8 cellular contexts compared by ENCODE assay signal in the genomic region with DNA sequence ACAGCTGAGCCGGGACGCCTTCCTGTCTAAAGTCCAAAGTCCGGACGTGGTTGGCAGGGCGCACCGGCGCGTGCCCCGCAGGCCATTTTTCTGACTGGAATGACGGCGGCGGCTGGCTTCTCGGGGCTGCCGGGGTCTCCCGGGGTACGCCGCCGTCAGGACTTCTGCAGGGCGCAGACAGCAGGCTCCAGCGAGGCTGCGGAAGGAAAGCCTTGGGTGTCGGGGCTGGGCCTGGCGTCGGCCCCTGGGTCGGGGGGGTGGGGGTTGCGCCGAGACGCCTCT. TPM values are rescaled to one million over a fixed set of nuclear protein-coding genes. Genes with fewer than 3 reads are reported as not detected.
DNase-seq lines count a peak whose midpoint lies in the region; ATAC-seq and TF ChIP-seq lines count a peak whose summit lies in the region.

No MANE protein-coding gene starts in this region.

- intact Hi-C loops in CD14-positive monocyte (cut with micrococcal nuclease), result loop anchor here (2.0 to 5.0 kb wide), 3 partner anchors 89 to 164 kb away; partner anchors contain the start of gene PNN (in 2 of the 2)
- intact Hi-C loops in activated CD4-positive, alpha-beta memory T cell treated with anti-CD3 and anti-CD28 coated beads for 36 hours (cut with micrococcal nuclease), result no loop called here

- peak overlapping the region; percentile 96 to 98 (median 97) for H3K27ac Mint-ChIP-seq in CD14-positive monocyte
- peak overlapping the region; percentile 90 for H3K27ac Mint-ChIP-seq in activated CD4-positive, alpha-beta memory T cell treated with anti-CD3 and anti-CD28 coated beads for 36 hours
- peak overlapping the region; percentile 86 for H3K27ac Mint-ChIP-seq in glutamatergic neuron (ENCODE audit: unreplicated experiment)

- H3K9me3 Mint-ChIP-seq in CD14-positive monocyte (peaks cover 0 to 13% (median 4%) of the 10 kb centered on the region in 7 donors), glutamatergic neuron (ENCODE audit: unreplicated experiment) (peaks cover 14% of the 10 kb centered on the region)
- H3K9me3 Mint-ChIP-seq in activated CD4-positive, alpha-beta memory T cell treated with anti-CD3 and anti-CD28 coated beads for 36 hours, result peaks cover 8% of the 10 kb centered on the region

- no peak overlapping the region for H2BK12ac ChIP-seq in trophoblast cell (ENCODE audit: low read length)

- H3K4me1 ChIP-seq in trophoblast cell (ENCODE audit: control insufficient read depth in 1 of 2, insufficient read depth in 2 of 2, low read length in 2 of 2), result peaks cover 0 to 5% of the 10 kb centered on the region in 2 experiments

- peak overlapping the region; percentile 90 for H4K12ac ChIP-seq in trophoblast cell (ENCODE audit: low read depth, low read length)

- H3K4me3 ChIP-seq in trophoblast cell (ENCODE audit: low read depth, low read length), result peak overlapping the region; percentile 90

- TF ChIP-seq CTCF in CD14-positive monocyte (IDR thresholded peaks at IDR 0.05), result no peak
- no peak for TF ChIP-seq CTCF in glutamatergic neuron (IDR thresholded peaks at IDR 0.05; ENCODE audit: partially characterized antibody, unreplicated experiment)

- CTCF ChIA-PET in activated CD4-positive, alpha-beta memory T cell treated with anti-CD3 and anti-CD28 coated beads for 36 hours (lab: Charles Lee), result interaction anchor here (0.6 to 1.0 kb wide), 2 partner anchors 96 to 477 kb away, joined by 3 to 4 read pairs; partner anchors contain the start of gene TRAPPC6B

- peak overlapping the region; percentile 95 for H3K27ac ChIP-seq in trophoblast cell (ENCODE audit: low read depth, low read length)

- H3K9me3 ChIP-seq in trophoblast cell (ENCODE audit: insufficient read depth, low read depth, low read length), result no peaks in the 10 kb centered on the region

- peaks cover 0 to 3% of the 10 kb centered on the region in 2 experiments for H3K36me3 ChIP-seq in trophoblast cell (ENCODE audit: control insufficient read depth in 1 of 2, insufficient read depth in 2 of 2, low read length in 2 of 2)

- peak overlapping the region; percentile 84 for H2AFZ ChIP-seq in trophoblast cell (ENCODE audit: insufficient read depth, low read length, poor library complexity)

- H3K9ac ChIP-seq in trophoblast cell (ENCODE audit: low read length), result peak overlapping the region; percentile 77

- no peaks in the 10 kb centered on the region for H3K27me3 ChIP-seq in trophoblast cell (ENCODE audit: insufficient read depth, low read length)

- H2AK5ac ChIP-seq in trophoblast cell (ENCODE audit: low read length), result no peak overlapping the region

- peak overlapping the region; percentile 86 for H3K18ac ChIP-seq in trophoblast cell (ENCODE audit: low read length)

- H3K4me3 Mint-ChIP-seq in CD14-positive monocyte (peak overlapping the region; percentile 94 to 97), glutamatergic neuron (ENCODE audit: unreplicated experiment) (peak overlapping the region; percentile 87)
- H3K4me3 Mint-ChIP-seq in activated CD4-positive, alpha-beta memory T cell treated with anti-CD3 and anti-CD28 coated beads for 36 hours, result peak overlapping the region; percentile 84

- ATAC-seq in GM19372 (IDR thresholded peaks at IDR 0.05; ENCODE audit: low read depth, unreplicated experiment) (peak; percentile 31), HG03442 (IDR thresholded peaks at IDR 0.05; ENCODE audit: unreplicated experiment) (peak; percentile 25)

- peak; percentile 47 for DNase-seq in CD14-positive monocyte (ENCODE audit: low spot score)
- DNase-seq in activated CD4-positive, alpha-beta memory T cell treated with anti-CD3 and anti-CD28 coated beads for 36 hours, result peak; percentile 55
- no peak for DNase-seq in glutamatergic neuron
- DNase-seq in trophoblast cell, result peak in 1 of 2 donors; percentile 90
- no peak for DNase-seq in NCI-H526 treated with DMSO at 0.1 percent for 48 hours (lab: John Stamatoyannopoulos, UW)
- no peak for DNase-seq in UCSD-AML1 (lab: John Stamatoyannopoulos, UW; ENCODE audit: unreplicated experiment)

- peak overlapping the region; percentile 65 for H3K4ac ChIP-seq in trophoblast cell (ENCODE audit: low read depth, low read length)

- H3K36me3 Mint-ChIP-seq in CD14-positive monocyte (peaks cover 6% of the 10 kb centered on the region in 2 donors), glutamatergic neuron (ENCODE audit: unreplicated experiment) (peaks cover 6% of the 10 kb centered on the region)
- H3K36me3 Mint-ChIP-seq in activated CD4-positive, alpha-beta memory T cell treated with anti-CD3 and anti-CD28 coated beads for 36 hours, result peaks cover 3% of the 10 kb centered on the region

- no peak overlapping the region for H3K23ac ChIP-seq in trophoblast cell (ENCODE audit: low read length)

- H3K79me1 ChIP-seq in trophoblast cell (ENCODE audit: low read length), result peaks cover 16% of the 10 kb centered on the region

- H3K14ac ChIP-seq in trophoblast cell (ENCODE audit: low read length), result peak overlapping the region; percentile 52

- peak overlapping the region; percentile 61 for H2BK120ac ChIP-seq in trophoblast cell (ENCODE audit: insufficient read depth, low read length, poor library complexity)

- peak overlapping the region; percentile 87 for H4K8ac ChIP-seq in trophoblast cell (ENCODE audit: low read depth, low read length)

- WGBS in trophoblast cell (ENCODE audit: extremely low coverage, insufficient coverage, insufficient read length), result no CpG with 5 or more reads among the region's 28 CpGs

- H2BK5ac ChIP-seq in trophoblast cell (ENCODE audit: low read depth, low read length, poor library complexity), result peak overlapping the region; percentile 87

- H3K4me2 ChIP-seq in trophoblast cell (ENCODE audit: low read length), result peak overlapping the region; percentile 66

- POLR2A ChIA-PET in activated CD4-positive, alpha-beta memory T cell treated with anti-CD3 and anti-CD28 coated beads for 36 hours (lab: Charles Lee), result interaction anchor here (1.1 to 2.9 kb wide), 7 partner anchors 35 to 166 kb away, joined by 4 to 16 read pairs (median 10); partner anchors contain the start of genes FBXO33, GEMIN2, PNN and TRAPPC6B

- peak overlapping the region; percentile 90 for H4K91ac ChIP-seq in trophoblast cell (ENCODE audit: low read depth, low read length)

- H3K79me2 ChIP-seq in trophoblast cell (ENCODE audit: control insufficient read depth, insufficient read depth, low read length, poor library complexity), result peaks cover 15% of the 10 kb centered on the region

- no peaks in the 10 kb centered on the region for H3K27me3 Mint-ChIP-seq in CD14-positive monocyte (ENCODE audit: low read depth in 3 of 3)
- no peaks in the 10 kb centered on the region for H3K27me3 Mint-ChIP-seq in activated CD4-positive, alpha-beta memory T cell treated with anti-CD3 and anti-CD28 coated beads for 36 hours
- H3K27me3 Mint-ChIP-seq in glutamatergic neuron (ENCODE audit: unreplicated experiment), result peaks cover 6% of the 10 kb centered on the region

- H3K4me1 Mint-ChIP-seq in CD14-positive monocyte, result peaks cover 48% of the 10 kb centered on the region
- H3K4me1 Mint-ChIP-seq in activated CD4-positive, alpha-beta memory T cell treated with anti-CD3 and anti-CD28 coated beads for 36 hours (ENCODE audit: low read depth), result peaks cover 41% of the 10 kb centered on the region
- H3K4me1 Mint-ChIP-seq in glutamatergic neuron (ENCODE audit: low read depth, unreplicated experiment), result peaks cover 16% of the 10 kb centered on the region

RNA-seq across cellular contexts. Expression of gene MIA2, which starts 32.8 kb away (rescaled TPM):
- polyA plus RNA-seq in CD14-positive monocyte, result 10 to 100 TPM; 19.1 to 24.6 TPM
- total RNA-seq in activated CD4-positive, alpha-beta memory T cell treated with anti-CD3 and anti-CD28 coated beads for 36 hours, result 10 to 100 TPM; 23.8 to 24.1 TPM
- 9.7 TPM for total RNA-seq in glutamatergic neuron (ENCODE audit: unreplicated experiment)
- 20.3 and 22.2 TPM in 2 replicates for polyA plus RNA-seq in trophoblast cell (2013)

Comparison
In these comparisons a context has a peak if more than half of its experiments do, and no peak if none do; other contexts are left out.
1. DNase-seq: peak in CD14-positive monocyte (single experiment) and activated CD4-positive, alpha-beta memory T cell treated with anti-CD3 and anti-CD28 coated beads for 36 hours (single experiment); none in glutamatergic neuron (single experiment), NCI-H526 treated with DMSO at 0.1 percent for 48 hours (single experiment) and UCSD-AML1 (single experiment).
2. Peak in every context shown above with its lines, with median percentiles within 50 percentile points of each other: H3K27ac Mint-ChIP-seq and H3K4me3 Mint-ChIP-seq.